8 cellular contexts compared by ENCODE assay signal in the genomic region with DNA sequence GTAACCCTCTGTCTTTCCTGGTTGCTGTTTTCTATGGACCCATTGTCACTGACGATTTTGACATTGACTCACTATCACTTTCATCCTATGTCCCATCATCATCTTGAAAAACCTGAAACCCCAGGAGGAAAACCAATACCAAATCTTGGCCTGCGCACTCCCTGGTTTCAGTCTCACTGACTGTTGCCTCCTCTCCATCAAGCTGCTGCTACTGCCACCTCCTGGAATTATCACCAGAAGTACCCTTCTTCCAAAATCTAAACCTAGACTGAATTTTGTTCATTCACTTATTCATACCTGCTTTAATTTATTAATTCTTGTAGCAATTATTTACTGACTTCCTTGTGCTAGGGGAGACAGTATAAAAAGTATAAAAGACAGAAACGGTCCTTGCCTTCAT. TPM values are rescaled to one million over a fixed set of nuclear protein-coding genes. Genes with fewer than 3 reads are reported as not detected.
DNase-seq lines count a peak whose midpoint lies in the region; ATAC-seq lines count a peak whose summit lies in the region.

No MANE protein-coding gene starts in this region.

- H3K4me3 Mint-ChIP-seq in T-helper 2 cell treated with Interferon-gamma antibody and Interleukin-4, amounts not matched to agents 5 μg/mL and 100 μg/mL, for 36 hours: no peak overlapping the region

- no peak overlapping the region for H3K27ac Mint-ChIP-seq in T-helper 2 cell treated with Interferon-gamma antibody and Interleukin-4, amounts not matched to agents 5 μg/mL and 100 μg/mL, for 36 hours

- ATAC-seq in esophagus mucosa: peak; percentile 79

- no peaks in the 10 kb centered on the region for H3K36me3 Mint-ChIP-seq in T-helper 2 cell treated with Interferon-gamma antibody and Interleukin-4, amounts not matched to agents 5 μg/mL and 100 μg/mL, for 36 hours (ENCODE audit: low read depth)

- no peaks in the 10 kb centered on the region for H3K9me3 Mint-ChIP-seq in T-helper 2 cell treated with Interferon-gamma antibody and Interleukin-4, amounts not matched to agents 5 μg/mL and 100 μg/mL, for 36 hours

- peaks cover 5% of the 10 kb centered on the region for H3K4me1 Mint-ChIP-seq in T-helper 2 cell treated with Interferon-gamma antibody and Interleukin-4, amounts not matched to agents 5 μg/mL and 100 μg/mL, for 36 hours (ENCODE audit: low read depth)

- H3K27me3 Mint-ChIP-seq in T-helper 2 cell treated with Interferon-gamma antibody and Interleukin-4, amounts not matched to agents 5 μg/mL and 100 μg/mL, for 36 hours (ENCODE audit: low read depth): peaks cover 13% of the 10 kb centered on the region

- DNase-seq in activated T-cell treated with anti-CD3 and anti-CD28 coated beads for 24 hours (ENCODE audit: low read depth) (peak; percentile 19), activated T-cell treated with anti-CD3 and anti-CD28 coated beads for 4 hours (no peak), NCI-H748 (lab: John Stamatoyannopoulos, UW; ENCODE audit: unreplicated experiment) (no peak), AG08395 (ENCODE audit: low spot score) (no peak), COR-L47 (lab: John Stamatoyannopoulos, UW) (no peak)
- DNase-seq in T-helper 2 cell treated with Interferon-gamma antibody and Interleukin-4, amounts not matched to agents 5 μg/mL and 100 μg/mL, for 36 hours (ENCODE audit: low spot score): peak; percentile 42
- peak; percentile 54 for DNase-seq in stimulated activated CD8-positive, alpha-beta memory T cell treated with anti-CD3 and anti-CD28 coated beads, Interleukin-4, amount 100 ng/mL, for 48 hours

RNA-seq across cellular contexts. Expression of gene ACBD5, which starts 44.5 kb away (rescaled TPM):
- 15.2 TPM for total RNA-seq in esophagus mucosa

Comparison
In these comparisons a context has a peak if more than half of its experiments do, and no peak if none do; other contexts are left out.
1. DNase-seq: peak in activated T-cell treated with anti-CD3 and anti-CD28 coated beads for 24 hours (single experiment), T-helper 2 cell treated with Interferon-gamma antibody and Interleukin-4, amounts not matched to agents 5 μg/mL and 100 μg/mL, for 36 hours (single experiment) and stimulated activated CD8-positive, alpha-beta memory T cell treated with anti-CD3 and anti-CD28 coated beads, Interleukin-4, amount 100 ng/mL, for 48 hours (single experiment); none in activated T-cell treated with anti-CD3 and anti-CD28 coated beads for 4 hours (single experiment), NCI-H748 (single experiment), AG08395 (single experiment) and COR-L47 (single experiment).